ENCODE assay signal across 8 cellular contexts in genomic region chr16:11621920-11622651, GRCh38.
A peak's percentile ranks its signal among the peaks of the same experiment; 100 is the strongest.
DNase-seq lines count a peak whose midpoint lies in the region; ATAC-seq and TF ChIP-seq lines count a peak whose summit lies in the region.

No MANE protein-coding gene starts in this region.

- no peak for TF ChIP-seq CTCF in GM20000 (IDR thresholded peaks at IDR 0.05; ENCODE audit: extremely low read depth, missing control alignments)

- no peaks in the 10 kb centered on the region for H3K36me3 ChIP-seq in effector memory CD4-positive, alpha-beta T cell (ENCODE audit: control insufficient read depth, insufficient read depth, low read length)

- peak overlapping the region; percentile 55 for H3K27ac ChIP-seq in effector memory CD4-positive, alpha-beta T cell (ENCODE audit: insufficient read depth, low read length, poor library complexity, severe bottlenecking)

- H3K27me3 ChIP-seq in effector memory CD4-positive, alpha-beta T cell (replicated peaks; ENCODE audit: control insufficient read depth, insufficient read depth, low read length, poor library complexity, severe bottlenecking) = no peaks in the 10 kb centered on the region

- H3K4me1 ChIP-seq in effector memory CD4-positive, alpha-beta T cell (ENCODE audit: control insufficient read depth, insufficient read depth, low read length, poor library complexity, severe bottlenecking) = peaks cover 55% of the 10 kb centered on the region

- DNase-seq in GM20000 (ENCODE audit: low spot score) = peak; percentile 40
- DNase-seq in activated CD4-positive, alpha-beta T cell treated with anti-CD3 and anti-CD28 coated beads for 24 hours (ENCODE audit: low read depth in 2 of 2) = peak; percentile 11 to 14
- peak in 1 of 3 donors; percentile 16 for DNase-seq in effector memory CD4-positive, alpha-beta T cell
- DNase-seq in stimulated activated CD4-positive, alpha-beta T cell treated with anti-CD3 and anti-CD28 coated beads, Interleukin-12 subunit alpha, Interleukin-12 subunit beta, amount 100 ng/mL, for 4 hours = peak; percentile 23
- DNase-seq in HCEC 1CT = no peak
- DNase-seq in NCI-H2227 (lab: John Stamatoyannopoulos, UW; ENCODE audit: unreplicated experiment) = no peak
- no peak for DNase-seq in iPS-NIHi11 (ENCODE audit: low spot score)

- no peak for ATAC-seq in HG02763 (IDR thresholded peaks at IDR 0.05; ENCODE audit: unreplicated experiment)

- H3K9me3 ChIP-seq in effector memory CD4-positive, alpha-beta T cell (ENCODE audit: control insufficient read depth, low read length) = no peaks in the 10 kb centered on the region

- H3K4me3 ChIP-seq in effector memory CD4-positive, alpha-beta T cell (ENCODE audit: insufficient read depth, low read depth, low read length, poor library complexity, severe bottlenecking) = peak overlapping the region; percentile 51

Comparison
In these comparisons a context has a peak if more than half of its experiments do, and no peak if none do; other contexts are left out.
1. DNase-seq: peak in GM20000 (single experiment), activated CD4-positive, alpha-beta T cell treated with anti-CD3 and anti-CD28 coated beads for 24 hours (2 of 2) and stimulated activated CD4-positive, alpha-beta T cell treated with anti-CD3 and anti-CD28 coated beads, Interleukin-12 subunit alpha, Interleukin-12 subunit beta, amount 100 ng/mL, for 4 hours (single experiment); none in HCEC 1CT (single experiment), NCI-H2227 (single experiment) and iPS-NIHi11 (single experiment).